ENCODE assay signal across 15 cellular contexts in the genomic region with DNA sequence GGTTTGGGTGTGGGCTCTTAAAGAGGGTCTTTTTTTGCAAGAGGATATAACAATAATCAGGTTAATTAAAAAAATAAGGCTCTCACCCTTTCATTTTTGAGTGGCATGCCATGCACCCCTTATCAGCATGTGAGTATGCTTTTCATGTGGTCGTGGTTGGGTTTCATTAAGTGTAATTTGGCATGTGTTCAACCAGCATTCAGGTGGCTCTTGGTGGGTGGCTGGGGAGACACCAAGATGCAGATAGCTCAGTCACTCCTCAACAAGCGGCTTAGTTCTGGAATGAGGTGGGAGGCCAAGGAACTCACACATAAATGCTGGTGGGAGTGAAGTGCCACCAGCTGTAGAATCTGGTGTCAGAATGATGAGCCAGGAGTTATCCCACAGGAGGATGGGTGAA.
DNase-seq lines count a peak whose midpoint lies in the region; ATAC-seq, FAIRE-seq and TF ChIP-seq lines count a peak whose summit lies in the region.
"Had no signal": no experiment of that assay in that cellular context is flagged by ENCODE, and none has a peak within 500 bp of the region (broad histone marks: within the 10 kb centered on the region; RNA-seq: fewer than 3 reads in every experiment).

No MANE protein-coding gene starts in this region.

- intact Hi-C loops in OCI-LY7 (cut with micrococcal nuclease; ENCODE audit: unreplicated experiment) = no loop called here
- intact Hi-C loops in GM12878 (cut with micrococcal nuclease; ENCODE audit: unreplicated experiment) = loop anchor here (5.0 kb wide), 1 partner anchor 63 kb away; no protein-coding TSS in a partner anchor
- intact Hi-C loops in A673 (cut with micrococcal nuclease; ENCODE audit: unreplicated experiment) = no loop called here

- no peaks in the 10 kb centered on the region for H3K9me2 ChIP-seq in OCI-LY7 (ENCODE audit: insufficient read depth, low read length)

- BruUV-seq in OCI-LY7 (replicated peaks; lab: Mats Ljungman, UMichigan) (no TSS peak), GM12878 (replicated peaks; lab: Mats Ljungman, UMichigan) (no TSS peak), A673 (replicated peaks; lab: Mats Ljungman, UMichigan) (no TSS peak)

- no peak overlapping the region for H3K9ac ChIP-seq in GM12878 (ENCODE audit: control insufficient read depth, insufficient read depth, low read length)

- SMC1A ChIA-PET in GM12878 (lab: Charles Lee; ENCODE audit: uncharacterized antibody, unreplicated experiment) = interaction anchor here (0.7 to 3.8 kb wide), 15 partner anchors 11 to 678 kb away, joined by 3 to 33 read pairs (median 4); no protein-coding TSS in a partner anchor

- FAIRE-seq in GM12878 (lab: Jason Lieb, UNC) = no peak
- FAIRE-seq: H54 had no signal

- H3K27ac ChIP-seq in OCI-LY7 (ENCODE audit: low read depth, low read length, poor library complexity, severe bottlenecking) (no peak overlapping the region), GM12878 (ENCODE audit: control insufficient read depth, insufficient read depth) (no peak overlapping the region), A673 (ENCODE audit: low read depth, low read length, poor library complexity, severe bottlenecking) (no peak overlapping the region)
- H3K27ac ChIP-seq: 22Rv1 had no signal

- no peak overlapping the region for H3K4me3 ChIP-seq in OCI-LY7 (ENCODE audit: low read depth, low read length, poor library complexity, severe bottlenecking)
- no peak overlapping the region for H3K4me3 ChIP-seq in GM12878
- no peak overlapping the region for H3K4me3 ChIP-seq in A673 (ENCODE audit: low read depth, low read length, poor library complexity, severe bottlenecking)

- RAD21 ChIA-PET in GM12878 (lab: Charles Lee; ENCODE audit: unreplicated experiment) = interaction anchor here (0.9 to 4.8 kb wide), 12 partner anchors 11 to 98 kb away, joined by 3 to 35 read pairs (median 6); a partner anchor contains a TSS

- H3K4me1 ChIP-seq in OCI-LY7 (ENCODE audit: insufficient read depth, low read length, poor library complexity, severe bottlenecking) (peaks cover 19% of the 10 kb centered on the region), GM12878 (ENCODE audit: control insufficient read depth, insufficient read depth, low read length) (peaks cover 22% of the 10 kb centered on the region), A673 (ENCODE audit: insufficient read depth, low read length, poor library complexity, severe bottlenecking) (no peaks in the 10 kb centered on the region)

- H3K4me2 ChIP-seq in OCI-LY7 (ENCODE audit: low read length) = peak overlapping the region; percentile 63
- H3K4me2 ChIP-seq in GM12878 (ENCODE audit: control insufficient read depth, insufficient read depth) = no peak overlapping the region

- in situ Hi-C loops in GM12878 (cut with MboI) = no loop called here

- H2AFZ ChIP-seq in OCI-LY7 (ENCODE audit: low read length) (no peak overlapping the region), GM12878 (ENCODE audit: control insufficient read depth, low read depth, low read length) (no peak overlapping the region)

- WGBS in GM12878 (ENCODE audit: insufficient coverage, insufficient replicate concordance, low lambda C conversion rate, missing lambda C conversion rate) = 17% methylated on average over 2 of the region's 2 CpGs

- H3K9me3 ChIP-seq in OCI-LY7 (ENCODE audit: low read length) = no peaks in the 10 kb centered on the region
- H3K9me3 ChIP-seq in GM12878 (replicated peaks; ENCODE audit: control insufficient read depth, insufficient read depth, low read length) = no peaks in the 10 kb centered on the region
- H3K9me3 ChIP-seq in A673 (ENCODE audit: low read depth, low read length, poor library complexity, severe bottlenecking) = no peaks in the 10 kb centered on the region

- TF ChIP-seq POLR2A in GM12878 (IDR thresholded peaks at IDR 0.05; ENCODE audit: low read depth, low read length) = no peak

- no peak for TF ChIP-seq CTCF in OCI-LY7 (conservative IDR thresholded peaks at IDR 0.05; ENCODE audit: low read length)
- no peak for TF ChIP-seq CTCF in GM12878 (IDR thresholded peaks at IDR 0.05 in 2 of 3, conservative IDR thresholded peaks at IDR 0.05 in 1 of 3; ENCODE audit: control insufficient read depth in 2 of 3, extremely low read depth in 1 of 3, insufficient read depth in 1 of 3, low read depth in 3 of 3, low read length in 3 of 3)
- TF ChIP-seq CTCF in A673 (conservative IDR thresholded peaks at IDR 0.05; ENCODE audit: low read depth, low read length) = no peak

- no peak for TF ChIP-seq RAD21 in GM12878 (IDR thresholded peaks at IDR 0.05; ENCODE audit: insufficient read depth, low read depth, low read length)

- DNase-seq in activated CD4-positive, CD25-positive, alpha-beta regulatory T cell (lab: John Stamatoyannopoulos, UW) = no peak
- no peak for DNase-seq in OCI-LY7 (ENCODE audit: low spot score)
- DNase-seq in GM12878 (ENCODE audit: low read depth, low spot score) = no peak
- DNase-seq in stimulated activated CD4-positive, alpha-beta T cell treated with anti-CD3 and anti-CD28 coated beads, Interleukin-4, amount 100 ng/mL, for 48 hours (ENCODE audit: low read depth in 2 of 2) = peak; percentile 8 to 19
- DNase-seq in A673 (ENCODE audit: low spot score) = no peak
- no peak for DNase-seq in SW 1271 (lab: John Stamatoyannopoulos, UW)
- no peak for DNase-seq in T1000 (lab: John Stamatoyannopoulos, UW)
- DNase-seq: aorta, COR-L47, NCI-H1436 treated with DMSO at 0.1 percent for 48 hours, NCI-H524, T-helper 1 cell had no signal

- CTCF ChIA-PET in OCI-LY7 (lab: Charles Lee; ENCODE audit: unreplicated experiment) = interaction anchor here (0.8 kb wide), 1 partner anchor 16 kb away, joined by 3 read pairs; no protein-coding TSS in a partner anchor
- CTCF ChIA-PET in GM12878 (lab: Yijun Ruan, JAX) = interaction anchor here (0.8 to 3.2 kb wide), 7 partner anchors 10 to 91 kb away, joined by 3 to 10 read pairs (median 4); no protein-coding TSS in a partner anchor
- CTCF ChIA-PET in A673 (lab: Charles Lee) = no interaction called here

- peak; percentile 74 to 79 for ATAC-seq in activated CD4-positive, CD25-positive, alpha-beta regulatory T cell treated with anti-CD3 and anti-CD28 coated beads, Interleukin-2, amount 50 U/mL, for 24 hours
- peak; percentile 52 for ATAC-seq in GM12878

- H3K27me3 ChIP-seq in GM12878 (replicated peaks in 1 of 2; ENCODE audit: control insufficient read depth in 2 of 2, insufficient read depth in 2 of 2, low read length in 1 of 2) (no peaks in the 10 kb centered on the region), A673 (replicated peaks; ENCODE audit: insufficient read depth, low read depth, low read length, poor library complexity) (no peaks in the 10 kb centered on the region)

- H4K20me1 ChIP-seq in OCI-LY7 (ENCODE audit: insufficient read depth, low read length) (no peaks in the 10 kb centered on the region), GM12878 (ENCODE audit: control insufficient read depth, insufficient read depth) (no peaks in the 10 kb centered on the region)

- H3K36me3 ChIP-seq in OCI-LY7 (ENCODE audit: insufficient read depth, low read length) (peaks cover 27% of the 10 kb centered on the region; the same call in 1 of the 2 replicates), GM12878 (ENCODE audit: control insufficient read depth in 2 of 2, insufficient read depth in 2 of 2, low read length in 1 of 2) (peaks cover 5% of the 10 kb centered on the region in 2 experiments; a peak in 3 of 4 replicates), A673 (ENCODE audit: insufficient read depth, low read length, poor library complexity, severe bottlenecking) (no peaks in the 10 kb centered on the region)

- POLR2A ChIA-PET in OCI-LY7 (lab: Charles Lee) (interaction anchor here (0.6 kb wide), 1 partner anchor 405 kb away, joined by 4 read pairs; no protein-coding TSS in a partner anchor), GM12878 (lab: Charles Lee) (interaction anchor here (0.6 to 2.1 kb wide), 7 partner anchors 43 to 313 kb away, joined by 3 to 5 read pairs (median 4); a partner anchor contains a TSS), A673 (lab: Charles Lee; ENCODE audit: low non-redundant PET) (no interaction called here)

- H3K79me2 ChIP-seq in OCI-LY7 (ENCODE audit: insufficient read depth, low read depth, low read length) (no peaks in the 10 kb centered on the region), GM12878 (ENCODE audit: control insufficient read depth, insufficient read depth, low read length) (no peaks in the 10 kb centered on the region)

- TF ChIP-seq EP300 in GM12878 (IDR thresholded peaks at IDR 0.05; ENCODE audit: borderline replicate concordance in 1 of 2, control insufficient read depth in 1 of 2, low read depth in 2 of 2, low read length in 2 of 2) = no peak

TF ChIP-seq in GM12878, 131 proteins besides CTCF, POLR2A, EP300 and RAD21 (continues in another document):
- TF ChIP-seq, protein P1, sequence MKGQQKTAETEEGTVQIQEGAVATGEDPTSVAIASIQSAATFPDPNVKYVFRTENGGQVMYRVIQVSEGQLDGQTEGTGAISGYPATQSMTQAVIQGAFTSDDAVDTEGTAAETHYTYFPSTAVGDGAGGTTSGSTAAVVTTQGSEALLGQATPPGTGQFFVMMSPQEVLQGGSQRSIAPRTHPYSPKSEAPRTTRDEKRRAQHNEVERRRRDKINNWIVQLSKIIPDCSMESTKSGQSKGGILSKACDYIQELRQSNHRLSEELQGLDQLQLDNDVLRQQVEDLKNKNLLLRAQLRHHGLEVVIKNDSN (IDR thresholded peaks at IDR 0.05; ENCODE audit: borderline replicate concordance, extremely low read length, insufficient read depth, low read depth, low read length) = no peak
- TF ChIP-seq RELA (IDR thresholded peaks at IDR 0.05; ENCODE audit: borderline replicate concordance, partially characterized antibody) (no peak), SREBF1 (IDR thresholded peaks at IDR 0.05; ENCODE audit: low read length) (no peak), MTA3 (IDR thresholded peaks at IDR 0.05; ENCODE audit: borderline replicate concordance, low read length) (no peak), NFIC (IDR thresholded peaks at IDR 0.05; ENCODE audit: low read depth, low read length) (no peak), BHLHE40 (IDR thresholded peaks at IDR 0.05; ENCODE audit: borderline replicate concordance in 1 of 2, low read depth in 2 of 2, low read length in 1 of 2) (peak; percentile 77 to 84), CEBPB (IDR thresholded peaks at IDR 0.05; ENCODE audit: borderline replicate concordance in 1 of 2, low read depth in 2 of 2, low read length in 2 of 2) (no peak), CHD4 (IDR thresholded peaks at IDR 0.05) (no peak)
- TF ChIP-seq, protein P2, sequence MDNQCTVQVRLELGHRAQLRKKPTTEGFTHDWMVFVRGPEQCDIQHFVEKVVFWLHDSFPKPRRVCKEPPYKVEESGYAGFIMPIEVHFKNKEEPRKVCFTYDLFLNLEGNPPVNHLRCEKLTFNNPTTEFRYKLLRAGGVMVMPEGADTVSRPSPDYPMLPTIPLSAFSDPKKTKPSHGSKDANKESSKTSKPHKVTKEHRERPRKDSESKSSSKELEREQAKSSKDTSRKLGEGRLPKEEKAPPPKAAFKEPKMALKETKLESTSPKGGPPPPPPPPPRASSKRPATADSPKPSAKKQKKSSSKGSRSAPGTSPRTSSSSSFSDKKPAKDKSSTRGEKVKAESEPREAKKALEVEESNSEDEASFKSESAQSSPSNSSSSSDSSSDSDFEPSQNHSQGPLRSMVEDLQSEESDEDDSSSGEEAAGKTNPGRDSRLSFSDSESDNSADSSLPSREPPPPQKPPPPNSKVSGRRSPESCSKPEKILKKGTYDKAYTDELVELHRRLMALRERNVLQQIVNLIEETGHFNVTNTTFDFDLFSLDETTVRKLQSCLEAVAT (IDR thresholded peaks at IDR 0.05) = no peak

Comparison
In these comparisons a context has a peak if more than half of its experiments do, and no peak if none do; other contexts are left out.
1. DNase-seq: peak in stimulated activated CD4-positive, alpha-beta T cell treated with anti-CD3 and anti-CD28 coated beads, Interleukin-4, amount 100 ng/mL, for 48 hours (2 of 2); none in activated CD4-positive, CD25-positive, alpha-beta regulatory T cell (0 of 4), OCI-LY7 (single experiment), GM12878 (single experiment), A673 (single experiment), SW 1271 (0 of 2) and T1000 (single experiment).